Comparison of ENCODE assay signal across 19 cellular contexts in the genomic region with DNA sequence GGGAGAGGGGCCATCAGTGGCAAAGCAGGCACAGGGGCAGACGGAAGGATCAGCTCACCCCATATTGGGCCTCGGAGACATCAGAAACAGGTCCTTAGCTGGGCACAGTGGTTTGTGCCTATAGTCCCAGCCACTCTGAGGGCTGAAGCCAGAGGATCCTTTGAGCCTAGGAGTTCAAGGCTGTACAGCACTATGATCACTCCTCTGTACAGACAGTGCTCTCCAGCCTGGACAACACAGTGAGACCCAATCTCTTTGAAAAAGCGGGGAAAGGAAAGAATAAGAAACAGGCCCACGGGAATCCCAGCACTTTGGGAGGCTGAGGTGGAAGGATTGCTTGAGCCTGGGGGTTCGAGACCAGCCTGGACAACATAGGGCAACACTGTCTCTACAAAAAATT. TPM values are rescaled to one million over a fixed set of nuclear protein-coding genes. Genes with fewer than 3 reads are reported as not detected.
DNase-seq lines count a peak whose midpoint lies in the region; ATAC-seq and TF ChIP-seq lines count a peak whose summit lies in the region.
"Had no signal": no experiment of that assay in that cellular context is flagged by ENCODE, and none has a peak within 500 bp of the region (broad histone marks: within the 10 kb centered on the region; RNA-seq: fewer than 3 reads in every experiment).

No MANE protein-coding gene starts in this region.

- H3K4me1 ChIP-seq in skeletal muscle tissue (ENCODE audit: control insufficient read depth in 3 of 3, insufficient read depth in 3 of 3, low read length in 3 of 3), result peaks cover 37 to 41% (median 39%) of the 10 kb centered on the region in 3 donors

- no peak overlapping the region for H3K27ac Mint-ChIP-seq in activated T-cell treated with anti-CD3 and anti-CD28 coated beads, Interleukin-2, amount 50 U/mL, for 24 hours
- no peak overlapping the region for H3K27ac Mint-ChIP-seq in effector memory CD8-positive, alpha-beta T cell

- H3K27ac ChIP-seq in RWPE1, result peak overlapping the region; percentile 93
- peak overlapping the region; percentile 37 for H3K27ac ChIP-seq in skeletal muscle tissue (ENCODE audit: low read depth, low read length)

- H3K9me3 ChIP-seq in skeletal muscle tissue (ENCODE audit: control insufficient read depth in 3 of 3, low read length in 3 of 3), result no peaks in the 10 kb centered on the region
- H3K9me3 ChIP-seq: uterus had no signal

- CTCF ChIA-PET in RWPE1 (lab: Yijun Ruan, JAX), result interaction anchor here (0.5 to 1.9 kb wide), 9 partner anchors 8 to 327 kb away, joined by 3 to 15 read pairs (median 4); partner anchors contain the start of gene SERTAD3

- H3K27me3 Mint-ChIP-seq in activated T-cell treated with anti-CD3 and anti-CD28 coated beads, Interleukin-2, amount 50 U/mL, for 24 hours, result no peaks in the 10 kb centered on the region
- no peaks in the 10 kb centered on the region for H3K27me3 Mint-ChIP-seq in effector memory CD8-positive, alpha-beta T cell

- ATAC-seq in effector memory CD8-positive, alpha-beta T cell (replicated peaks), result no peak
- ATAC-seq in GM21381 (IDR thresholded peaks at IDR 0.05; ENCODE audit: unreplicated experiment), result no peak

- no peak overlapping the region for H3K4me3 ChIP-seq in skeletal muscle tissue (ENCODE audit: low read length in 3 of 3)

- H3K9me3 Mint-ChIP-seq in activated T-cell treated with anti-CD3 and anti-CD28 coated beads, Interleukin-2, amount 50 U/mL, for 24 hours, result no peaks in the 10 kb centered on the region
- H3K9me3 Mint-ChIP-seq in effector memory CD8-positive, alpha-beta T cell, result no peaks in the 10 kb centered on the region

- no peak for DNase-seq in activated T-cell treated with anti-CD3 and anti-CD28 coated beads, Interleukin-2, amount 50 U/mL, for 24 hours
- DNase-seq in activated T-cell treated with anti-CD3 and anti-CD28 coated beads, Interleukin-2, amount 50 U/mL, for 48 hours, result no peak
- DNase-seq in RWPE1 (ENCODE audit: low spot score) (no peak), GM19240 (ENCODE audit: insufficient read length, low spot score) (no peak), NCI-H1048 (lab: John Stamatoyannopoulos, UW) (no peak)
- DNase-seq in effector memory CD8-positive, alpha-beta T cell, result no peak
- DNase-seq: activated CD4-positive, alpha-beta T cell treated with anti-CD3 and anti-CD28 coated beads for 48 hours; activated naive CD4-positive, alpha-beta T cell; COR-L47; GF-D8; NCI-H82; stimulated activated CD8-positive, alpha-beta memory T cell treated with anti-CD3 and anti-CD28 coated beads, Interleukin-4, amount 100 ng/mL, for 48 hours; uterus had no signal

- H3K27me3 ChIP-seq in skeletal muscle tissue (ENCODE audit: control insufficient read depth in 3 of 3, insufficient read depth in 3 of 3, low read length in 3 of 3), result no peaks in the 10 kb centered on the region
- H3K27me3 ChIP-seq: uterus had no signal

- H3K36me3 Mint-ChIP-seq in activated T-cell treated with anti-CD3 and anti-CD28 coated beads, Interleukin-2, amount 50 U/mL, for 24 hours (ENCODE audit: low read depth), result peaks cover 24% of the 10 kb centered on the region
- peaks cover 39% of the 10 kb centered on the region for H3K36me3 Mint-ChIP-seq in effector memory CD8-positive, alpha-beta T cell (ENCODE audit: insufficient read depth)

- POLR2A ChIA-PET in RWPE1 (lab: Yijun Ruan, JAX; ENCODE audit: low non-redundant PET), result interaction anchor here (1.4 to 2.0 kb wide), 2 partner anchors 24 kb away, joined by 3 to 10 read pairs; no protein-coding TSS in a partner anchor

- peaks cover 11 to 13% (median 11%) of the 10 kb centered on the region in 3 donors for H3K36me3 ChIP-seq in skeletal muscle tissue (ENCODE audit: control insufficient read depth in 3 of 3, insufficient read depth in 3 of 3, low read length in 3 of 3)
- H3K36me3 ChIP-seq: uterus had no signal

- H3K4me1 Mint-ChIP-seq in activated T-cell treated with anti-CD3 and anti-CD28 coated beads, Interleukin-2, amount 50 U/mL, for 24 hours (ENCODE audit: low read depth), result peaks cover 43% of the 10 kb centered on the region
- peaks cover 21 to 22% of the 10 kb centered on the region in 2 donors for H3K4me1 Mint-ChIP-seq in effector memory CD8-positive, alpha-beta T cell (ENCODE audit: low read depth in 2 of 2)

- no peak overlapping the region for H3K9ac ChIP-seq in skeletal muscle tissue (ENCODE audit: low read depth in 1 of 3, low read length in 3 of 3)

- H3K4me3 Mint-ChIP-seq in activated T-cell treated with anti-CD3 and anti-CD28 coated beads, Interleukin-2, amount 50 U/mL, for 24 hours, result peak overlapping the region; percentile 13
- H3K4me3 Mint-ChIP-seq in effector memory CD8-positive, alpha-beta T cell, result peak overlapping the region; percentile 39 to 61

- no peak for TF ChIP-seq CTCF in RWPE1 (conservative IDR thresholded peaks at IDR 0.05; ENCODE audit: low read depth)

RNA-seq across cellular contexts. Expression of gene SERTAD1, which starts 6.0 kb away (rescaled TPM):
- total RNA-seq in skeletal muscle tissue, result 19.8 TPM

RNA-seq across cellular contexts. Expression of gene PRX, which starts 6.6 kb away (rescaled TPM):
- total RNA-seq in skeletal muscle tissue, result 8.4 TPM

RNA-seq across cellular contexts. Expression of gene SERTAD3, which starts 24.4 kb away (rescaled TPM):
- total RNA-seq in skeletal muscle tissue, result 52.2 TPM

RNA-seq across cellular contexts. Expression of gene HIPK4, which starts 29.8 kb away (rescaled TPM):
- total RNA-seq in skeletal muscle tissue, result not detected
- total RNA-seq: glomerular endothelial cell; mucosa of gallbladder; RPMI7951; T-helper 1 cell treated with Interleukin-12 subunit alpha and Interleukin-12 subunit beta and Interleukin-4 antibody, amounts not matched to agents 30 ng/mL and 1 ng/mL, for 36 hours had no signal

RNA-seq across cellular contexts. Expression of gene BLVRB, which starts 45.8 kb away (rescaled TPM):
- 141 TPM for total RNA-seq in skeletal muscle tissue
